14 cellular contexts compared by ENCODE assay signal in the genomic region with DNA sequence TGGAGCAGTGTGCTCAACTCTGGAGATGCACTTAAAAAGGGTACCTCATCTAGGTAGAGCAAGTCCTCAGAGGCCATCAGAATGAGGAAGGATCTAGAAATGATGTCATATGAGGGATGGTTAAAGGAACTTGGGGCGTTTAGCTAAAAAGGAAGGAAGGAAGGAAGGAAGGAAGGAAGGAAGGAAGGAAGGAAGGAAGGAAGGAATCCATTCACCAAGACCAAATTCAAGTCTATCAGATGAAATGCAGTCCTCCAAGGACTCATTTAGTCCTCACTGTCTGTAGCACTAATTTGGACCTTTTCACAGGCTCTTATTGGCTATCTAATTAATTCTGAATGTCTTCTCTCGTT.
DNase-seq lines count a peak whose midpoint lies in the region; ATAC-seq, FAIRE-seq and TF ChIP-seq lines count a peak whose summit lies in the region.
"Had no signal": no experiment of that assay in that cellular context is flagged by ENCODE, and none has a peak within 500 bp of the region (broad histone marks: within the 10 kb centered on the region; RNA-seq: fewer than 3 reads in every experiment).

No MANE protein-coding gene starts in this region.

- no peaks in the 10 kb centered on the region for H4K20me1 ChIP-seq in endothelial cell of umbilical vein (replicated peaks; ENCODE audit: control insufficient read depth, extremely low read depth, insufficient read depth, low read length)

- H3K9ac ChIP-seq in endothelial cell of umbilical vein (replicated peaks; ENCODE audit: extremely low read depth, insufficient read depth, low read length) = no peak overlapping the region

- TF ChIP-seq CTCF in endothelial cell of umbilical vein (IDR thresholded peaks at IDR 0.05; ENCODE audit: extremely low read depth in 1 of 2, insufficient read depth in 1 of 2, low read depth in 1 of 2, low read length in 2 of 2) (no peak), GM10248 (IDR thresholded peaks at IDR 0.05; ENCODE audit: control extremely low read depth, extremely low read depth, low read depth, missing control alignments) (no peak), glutamatergic neuron (IDR thresholded peaks at IDR 0.05; ENCODE audit: partially characterized antibody, unreplicated experiment) (no peak)

- H3K9me1 ChIP-seq in endothelial cell of umbilical vein (replicated peaks; ENCODE audit: control insufficient read depth, extremely low read depth, insufficient read depth, low read length) = no peaks in the 10 kb centered on the region

- no TSS peak for BruUV-seq in endothelial cell of umbilical vein (replicated peaks; lab: Mats Ljungman, UMichigan)

- no peak overlapping the region for H3K4me3 Mint-ChIP-seq in glutamatergic neuron (ENCODE audit: unreplicated experiment)
- H3K4me3 Mint-ChIP-seq: activated CD8-positive, alpha-beta T cell treated with anti-CD3 and anti-CD28 coated beads for 36 hours had no signal

- no peaks in the 10 kb centered on the region for H3K9me3 ChIP-seq in endothelial cell of umbilical vein (replicated peaks; ENCODE audit: control insufficient read depth, insufficient read depth, low read length)
- H3K9me3 ChIP-seq: MG63, right atrium auricular region had no signal

- POLR2A ChIA-PET in endothelial cell of umbilical vein (lab: Charles Lee) (no interaction called here), GM10248 (lab: Yijun Ruan, JAX) (no interaction called here)

- peaks cover 3% of the 10 kb centered on the region for H3K4me1 ChIP-seq in endothelial cell of umbilical vein (ENCODE audit: control insufficient read depth, extremely low read depth, insufficient read depth, low read length)
- H3K4me1 ChIP-seq: right atrium auricular region had no signal

- peak; percentile 18 for ATAC-seq in GM18868 (IDR thresholded peaks at IDR 0.05; ENCODE audit: unreplicated experiment)
- ATAC-seq in GM21737 (IDR thresholded peaks at IDR 0.05; ENCODE audit: unreplicated experiment) = peak; percentile 11
- ATAC-seq in HG03460 (IDR thresholded peaks at IDR 0.05; ENCODE audit: unreplicated experiment) = peak; percentile 11
- ATAC-seq in esophagus mucosa = no peak
- ATAC-seq in left ventricle myocardium superior = no peak
- ATAC-seq: naive thymus-derived CD4-positive, alpha-beta T cell had no signal

- H3K27ac Mint-ChIP-seq in glutamatergic neuron (ENCODE audit: unreplicated experiment) = no peak overlapping the region
- H3K27ac Mint-ChIP-seq: activated CD8-positive, alpha-beta T cell treated with anti-CD3 and anti-CD28 coated beads for 36 hours had no signal

- CTCF ChIA-PET in endothelial cell of umbilical vein (lab: Charles Lee) = interaction anchor here (1.1 kb wide), 1 partner anchor 118 kb away, joined by 3 read pairs; no protein-coding TSS in a partner anchor
- CTCF ChIA-PET in GM10248 (lab: Yijun Ruan, JAX) = interaction anchor here (1.0 to 2.1 kb wide), 4 partner anchors 9 to 161 kb away, joined by 3 to 15 read pairs (median 4); no protein-coding TSS in a partner anchor

- peak; percentile 12 for FAIRE-seq in endothelial cell of umbilical vein (lab: Jason Lieb, UNC)

- intact Hi-C loops in endothelial cell of umbilical vein (cut with micrococcal nuclease) (no loop called here), left ventricle myocardium superior (cut with micrococcal nuclease) (no loop called here)

- no peaks in the 10 kb centered on the region for H3K79me2 ChIP-seq in endothelial cell of umbilical vein (ENCODE audit: control insufficient read depth, insufficient read depth, low read length)

- no peak overlapping the region for H3K27ac ChIP-seq in endothelial cell of umbilical vein (ENCODE audit: insufficient read depth, low read depth, low read length)
- H3K27ac ChIP-seq: right atrium auricular region had no signal

- H3K4me2 ChIP-seq in endothelial cell of umbilical vein (ENCODE audit: insufficient read depth, low read length) = no peak overlapping the region

- dilution Hi-C loops in endothelial cell of umbilical vein (cut with MboI; ENCODE audit: extremely low pct_ligation_motif_present, low sequenced_read_pairs) = no loop called here

- H3K36me3 ChIP-seq in endothelial cell of umbilical vein (ENCODE audit: control insufficient read depth in 2 of 2, extremely low read depth in 1 of 2, insufficient read depth in 2 of 2, low read length in 2 of 2) = no peaks in the 10 kb centered on the region
- H3K36me3 ChIP-seq: MG63, right atrium auricular region had no signal

- no peaks in the 10 kb centered on the region for H3K36me3 Mint-ChIP-seq in glutamatergic neuron (ENCODE audit: unreplicated experiment)
- H3K36me3 Mint-ChIP-seq: naive thymus-derived CD4-positive, alpha-beta T cell had no signal

- no peaks in the 10 kb centered on the region for H3K27me3 Mint-ChIP-seq in glutamatergic neuron (ENCODE audit: unreplicated experiment)

- peaks cover 2% of the 10 kb centered on the region in 2 experiments for H3K27me3 ChIP-seq in endothelial cell of umbilical vein (ENCODE audit: control insufficient read depth in 2 of 2, insufficient read depth in 2 of 2, low read length in 2 of 2)
- H3K27me3 ChIP-seq: MG63, right atrium auricular region had no signal

- DNase-seq in endothelial cell of umbilical vein (ENCODE audit: low read depth, low spot score) (no peak), GM10248 (ENCODE audit: extremely low spot score) (no peak), glutamatergic neuron (no peak), left ventricle myocardium superior (no peak)
- DNase-seq: activated naive CD4-positive, alpha-beta T cell treated with Interleukin-2 at 50 U/mL for 16 hours; NCI-H2227 treated with DMSO at 0.1 percent for 48 hours had no signal

- peaks cover 18% of the 10 kb centered on the region for H3K4me1 Mint-ChIP-seq in glutamatergic neuron (ENCODE audit: low read depth, unreplicated experiment)

- no peak overlapping the region for H3K4me3 ChIP-seq in endothelial cell of umbilical vein (replicated peaks in 1 of 3; ENCODE audit: insufficient read depth in 1 of 3, low read depth in 1 of 3, low read length in 3 of 3)
- H3K4me3 ChIP-seq: MG63, right atrium auricular region had no signal

- TF ChIP-seq POLR2A in endothelial cell of umbilical vein (IDR thresholded peaks at IDR 0.05; ENCODE audit: low read depth, low read length) = no peak

- peaks cover 1% of the 10 kb centered on the region for H3K9me3 Mint-ChIP-seq in glutamatergic neuron (ENCODE audit: unreplicated experiment)
- H3K9me3 Mint-ChIP-seq: activated CD8-positive, alpha-beta T cell treated with anti-CD3 and anti-CD28 coated beads for 36 hours; naive thymus-derived CD4-positive, alpha-beta T cell had no signal

- no peak overlapping the region for H2AFZ ChIP-seq in endothelial cell of umbilical vein (ENCODE audit: low read depth, low read length)

TF ChIP-seq in endothelial cell of umbilical vein, 7 proteins besides CTCF, POLR2A, EP300 and RAD21:
- TF ChIP-seq MAX (IDR thresholded peaks at IDR 0.05; ENCODE audit: insufficient read depth, insufficient read length) = no peak
- no peak for TF ChIP-seq FOS (IDR thresholded peaks at IDR 0.05; ENCODE audit: borderline replicate concordance, insufficient read depth, low read length)
- no peak for TF ChIP-seq GATA2 (IDR thresholded peaks at IDR 0.05; ENCODE audit: insufficient read depth, insufficient read length, low read depth, low read length)
- TF ChIP-seq POLR2AphosphoS5 (IDR thresholded peaks at IDR 0.05; ENCODE audit: insufficient read depth, low read depth, low read length) = no peak
- TF ChIP-seq JUN (IDR thresholded peaks at IDR 0.05; ENCODE audit: borderline replicate concordance, insufficient read depth, insufficient read length, low read depth) = no peak
- TF ChIP-seq MYC (IDR thresholded peaks at IDR 0.05; ENCODE audit: low read depth, low read length) = no peak
- TF ChIP-seq EZH2 (IDR thresholded peaks at IDR 0.05; ENCODE audit: borderline replicate concordance, low read depth, low read length, severe bottlenecking) = no peak

Comparison
In these comparisons a context has a peak if more than half of its experiments do, and no peak if none do; other contexts are left out.
1. ATAC-seq: peak in GM18868 (single experiment), GM21737 (single experiment) and HG03460 (single experiment); none in esophagus mucosa (single experiment) and left ventricle myocardium superior (single experiment).